Comparison of ENCODE assay signal across 8 cellular contexts in the genomic region with DNA sequence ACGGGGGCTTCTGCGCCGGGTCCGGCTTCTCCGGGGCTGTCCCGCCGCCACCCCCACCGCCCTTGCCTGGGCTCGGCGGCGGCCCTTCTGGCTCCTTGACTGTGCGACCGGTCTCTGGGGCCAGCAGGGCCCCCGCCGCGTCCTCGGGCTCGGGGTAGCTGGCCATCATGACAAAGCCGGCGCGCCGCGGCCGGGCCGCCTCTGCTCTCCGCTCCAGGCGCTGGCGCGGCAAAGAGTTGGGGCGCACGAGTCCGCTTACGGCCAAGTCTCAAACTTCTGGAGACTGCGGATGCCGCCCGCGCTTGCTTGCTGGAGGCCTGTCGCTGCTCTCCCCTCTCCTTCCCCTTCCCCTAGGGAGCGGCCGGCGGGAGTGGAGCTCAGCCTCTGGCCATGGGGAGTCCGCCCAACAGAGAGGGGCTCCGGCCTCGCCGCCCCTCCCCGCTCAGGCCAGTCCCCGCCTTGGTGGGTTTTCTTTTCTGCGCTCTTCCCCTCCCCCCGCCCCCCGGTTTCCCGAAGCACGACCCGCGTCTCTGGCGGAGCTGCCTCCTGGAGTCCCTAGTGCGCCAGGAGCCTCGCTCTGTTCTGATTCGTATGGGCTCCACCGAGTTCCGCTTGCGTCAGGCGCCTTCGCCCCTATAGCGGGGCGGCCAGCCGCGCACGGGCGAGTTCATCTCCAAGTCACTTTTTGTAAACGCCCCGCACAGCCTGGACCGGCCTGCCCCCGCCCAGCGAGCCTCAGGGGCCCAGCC. TPM values are rescaled to one million over a fixed set of nuclear protein-coding genes. Genes with fewer than 3 reads are reported as not detected.
A peak's percentile ranks its signal among the peaks of the same experiment; 100 is the strongest.
DNase-seq lines count a peak whose midpoint lies in the region; ATAC-seq and TF ChIP-seq lines count a peak whose summit lies in the region.

A gene (minus strand): TSS at position 584 of the 749 bp plus-strand sequence. CDS start 415 bp downstream, at position 169.
A gene (plus strand): TSS at position 664 of the 749 bp plus-strand sequence. CDS start 148 bp downstream, outside the sequence.

- no peak within 1 kb of the TSS for H3K27ac Mint-ChIP-seq in activated naive CD8-positive, alpha-beta T cell treated with anti-CD3 and anti-CD28 coated beads, Interleukin-2, amount 50 U/mL, for 24 hours
- H3K27ac Mint-ChIP-seq in stimulated activated memory B cell treated with anti-CD40 and anti-IgM and Interleukin-4, amounts not matched to agents 10 μg/mL and 1 μg/mL and 100 μg/mL, for 72 hours = no peak within 1 kb of the TSS

- H3K9ac ChIP-seq in HUES6 (ENCODE audit: low read length) = no peak within 1 kb of the TSS

- DNase-seq in BJ (ENCODE audit: low read depth) = no peak
- no peak for DNase-seq in activated naive CD8-positive, alpha-beta T cell treated with anti-CD3 and anti-CD28 coated beads, Interleukin-2, amount 50 U/mL, for 24 hours
- peak; percentile 42 for DNase-seq in iPS-NIHi7 (ENCODE audit: extremely low spot score)

- peaks cover 82% of the 10 kb centered on the region for H3K27me3 Mint-ChIP-seq in activated naive CD8-positive, alpha-beta T cell treated with anti-CD3 and anti-CD28 coated beads, Interleukin-2, amount 50 U/mL, for 24 hours
- peaks cover 88% of the 10 kb centered on the region for H3K27me3 Mint-ChIP-seq in stimulated activated memory B cell treated with anti-CD40 and anti-IgM and Interleukin-4, amounts not matched to agents 10 μg/mL and 1 μg/mL and 100 μg/mL, for 72 hours

- peaks cover 53% of the 10 kb centered on the region for H3K4me1 ChIP-seq in HUES6 (ENCODE audit: control insufficient read depth, insufficient read depth, low read length)

- H3K4me1 Mint-ChIP-seq in activated naive CD8-positive, alpha-beta T cell treated with anti-CD3 and anti-CD28 coated beads, Interleukin-2, amount 50 U/mL, for 24 hours = peaks cover 29% of the 10 kb centered on the region
- peaks cover 27% of the 10 kb centered on the region for H3K4me1 Mint-ChIP-seq in stimulated activated memory B cell treated with anti-CD40 and anti-IgM and Interleukin-4, amounts not matched to agents 10 μg/mL and 1 μg/mL and 100 μg/mL, for 72 hours

- H3K27me3 ChIP-seq in BJ (ENCODE audit: control insufficient read depth, insufficient read depth, low read length) (peaks cover 72% of the 10 kb centered on the region), HUES6 (ENCODE audit: control insufficient read depth, insufficient read depth, low read length) (peaks cover 100% of the 10 kb centered on the region)

- peak within 1 kb of the TSS; percentile 55 for H3K4me3 Mint-ChIP-seq in activated naive CD8-positive, alpha-beta T cell treated with anti-CD3 and anti-CD28 coated beads, Interleukin-2, amount 50 U/mL, for 24 hours
- peak within 1 kb of the TSS; percentile 73 for H3K4me3 Mint-ChIP-seq in stimulated activated memory B cell treated with anti-CD40 and anti-IgM and Interleukin-4, amounts not matched to agents 10 μg/mL and 1 μg/mL and 100 μg/mL, for 72 hours

- H3K36me3 ChIP-seq in BJ (ENCODE audit: control insufficient read depth, insufficient read depth, low read length) (no peaks in the 10 kb centered on the region), HUES6 (ENCODE audit: control insufficient read depth, insufficient read depth, low read length) (no peaks in the 10 kb centered on the region)

- no peak for ATAC-seq in activated naive CD8-positive, alpha-beta T cell treated with anti-CD3 and anti-CD28 coated beads, Interleukin-2, amount 50 U/mL, for 24 hours
- ATAC-seq in stimulated activated memory B cell treated with anti-CD40 and anti-IgM and Interleukin-4, amounts not matched to agents 10 μg/mL and 1 μg/mL and 100 μg/mL, for 72 hours = no peak
- ATAC-seq in GM18907 (IDR thresholded peaks at IDR 0.05; ENCODE audit: unreplicated experiment) (no peak), GM19351 (IDR thresholded peaks at IDR 0.05; ENCODE audit: unreplicated experiment) (no peak), GM19397 (IDR thresholded peaks at IDR 0.05; ENCODE audit: unreplicated experiment) (no peak)

- H3K27ac ChIP-seq in HUES6 (ENCODE audit: low read depth, low read length) = no peak within 1 kb of the TSS

- POLR2A ChIA-PET in BJ (lab: Charles Lee) = no interaction called here

- CTCF ChIA-PET in BJ (lab: Yijun Ruan, JAX) = interaction anchor here (0.6 to 3.9 kb wide), 4 partner anchors 10 to 384 kb away, joined by 3 to 24 read pairs (median 6); no protein-coding TSS in a partner anchor

- TF ChIP-seq CTCF in BJ (IDR thresholded peaks at IDR 0.05; ENCODE audit: insufficient read depth, low read depth, low read length) = no peak

- H3K9me3 ChIP-seq in HUES6 (ENCODE audit: control insufficient read depth, insufficient read depth, low read depth, low read length) = no peaks in the 10 kb centered on the region

- H3K4me3 ChIP-seq in BJ (ENCODE audit: low read depth, low read length) = peak within 1 kb of the TSS; percentile 33
- H3K4me3 ChIP-seq in HUES6 (ENCODE audit: low read depth, low read length) = peak within 1 kb of the TSS; percentile 54

- H3K36me3 Mint-ChIP-seq in activated naive CD8-positive, alpha-beta T cell treated with anti-CD3 and anti-CD28 coated beads, Interleukin-2, amount 50 U/mL, for 24 hours (ENCODE audit: low read depth) = peaks cover 4% of the 10 kb centered on the region
- no peaks in the 10 kb centered on the region for H3K36me3 Mint-ChIP-seq in stimulated activated memory B cell treated with anti-CD40 and anti-IgM and Interleukin-4, amounts not matched to agents 10 μg/mL and 1 μg/mL and 100 μg/mL, for 72 hours

- no peaks in the 10 kb centered on the region for H3K9me3 Mint-ChIP-seq in activated naive CD8-positive, alpha-beta T cell treated with anti-CD3 and anti-CD28 coated beads, Interleukin-2, amount 50 U/mL, for 24 hours
- no peaks in the 10 kb centered on the region for H3K9me3 Mint-ChIP-seq in stimulated activated memory B cell treated with anti-CD40 and anti-IgM and Interleukin-4, amounts not matched to agents 10 μg/mL and 1 μg/mL and 100 μg/mL, for 72 hours

RNA-seq across cellular contexts. Expression of the first gene that starts in this region (rescaled TPM):
- 0.04 and 0.05 TPM in 2 replicates for polyA plus RNA-seq in BJ (2011; rRNA removed)
- not detected in 2 replicates for polyA minus RNA-seq in BJ (2011; rRNA and poly(A)+ RNA removed)

RNA-seq across cellular contexts. Expression of the second gene that starts in this region (rescaled TPM):
- 0.07 and 0.13 TPM in 2 replicates for polyA plus RNA-seq in BJ (2011; rRNA removed)
- 0.43 TPM in 1 of 2 replicates, not detected in the other for polyA minus RNA-seq in BJ (2011; rRNA and poly(A)+ RNA removed)
